32 cellular contexts compared by ENCODE assay signal in genomic region chr1:231723146-231723545, GRCh38.
"Had no signal": no experiment of that assay in that cellular context is flagged by ENCODE, and none has a peak within 500 bp of the region (broad histone marks: within the 10 kb centered on the region; RNA-seq: fewer than 3 reads in every experiment).

No MANE protein-coding gene starts in this region.

- H3K4me1 ChIP-seq: body of pancreas had no signal

- FAIRE-seq: colon, frontal cortex had no signal

- H3K9me3 ChIP-seq: adrenal gland, body of pancreas had no signal

- H3K4me1 Mint-ChIP-seq: activated CD4-positive, alpha-beta T cell treated with anti-CD3 and anti-CD28 coated beads for 36 hours; activated CD8-positive, alpha-beta memory T cell treated with anti-CD3 and anti-CD28 coated beads, Interleukin-2, amount 10 ng/mL, durations not matched to agents 7 days and 5 days; activated naive CD4-positive, alpha-beta T cell treated with anti-CD3 and anti-CD28 coated beads, Interleukin-2, amount 50 U/mL, for 24 hours had no signal

- H3K4me3 Mint-ChIP-seq: activated CD4-positive, alpha-beta memory T cell treated with anti-CD3 and anti-CD28 coated beads for 36 hours; activated CD4-positive, alpha-beta T cell treated with anti-CD3 and anti-CD28 coated beads for 36 hours; activated CD4-positive, alpha-beta T cell treated with anti-CD3 and anti-CD28 coated beads, Interleukin-2, amount 10 ng/mL, durations not matched to agents 24 days and 14 days; activated CD8-positive, alpha-beta memory T cell treated with anti-CD3 and anti-CD28 coated beads, Interleukin-2, amount 10 ng/mL, durations not matched to agents 7 days and 5 days; activated CD8-positive, alpha-beta T cell treated with anti-CD3 and anti-CD28 coated beads, Interleukin-2, amount 10 ng/mL, durations not matched to agents 7 days and 5 days; activated naive CD4-positive, alpha-beta T cell treated with anti-CD3 and anti-CD28 coated beads for 36 hours; activated naive CD4-positive, alpha-beta T cell treated with anti-CD3 and anti-CD28 coated beads, Interleukin-2, amount 50 U/mL, for 24 hours; activated naive CD8-positive, alpha-beta T cell treated with anti-CD3 and anti-CD28 coated beads for 36 hours; activated naive CD8-positive, alpha-beta T cell treated with anti-CD3 and anti-CD28 coated beads, Interleukin-2, amount 50 U/mL, for 24 hours; activated T-helper 1 cell treated with anti-CD3 and anti-CD28 coated beads, Interleukin-12 subunit alpha, Interleukin-12 subunit beta, Interleukin-2, Interleukin-4 antibody, amounts not matched to agents 30 ng/mL and 10 ng/mL and 1 ng/mL, durations not matched to agents 14 hours and 24 hours and 36 hours; endodermal cell had no signal

- DNase-seq: activated CD4-positive, alpha-beta memory T cell treated with anti-CD3 and anti-CD28 coated beads for 36 hours; activated CD4-positive, alpha-beta T cell treated with anti-CD3 and anti-CD28 coated beads for 36 hours; activated CD4-positive, alpha-beta T cell treated with anti-CD3 and anti-CD28 coated beads, Interleukin-2, amount 10 ng/mL, durations not matched to agents 24 days and 14 days; activated CD4-positive, CD25-positive, alpha-beta regulatory T cell; activated CD4-positive, CD25-positive, alpha-beta regulatory T cell treated with anti-CD3 and anti-CD28 coated beads, Interleukin-2, amount 50 U/mL, for 72 hours; activated CD8-positive, alpha-beta memory T cell treated with anti-CD3 and anti-CD28 coated beads, Interleukin-2, amount 10 ng/mL, durations not matched to agents 7 days and 5 days; activated CD8-positive, alpha-beta memory T cell treated with anti-CD3 and anti-CD28 coated beads, Interleukin-2, amount 50 U/mL, for 4 hours; activated CD8-positive, alpha-beta T cell treated with anti-CD3 and anti-CD28 coated beads, Interleukin-2, amount 10 ng/mL, durations not matched to agents 7 days and 5 days; activated effector memory CD4-positive, alpha-beta T cell treated with anti-CD3 and anti-CD28 coated beads, Interleukin-2, amount 50 U/mL, for 16 hours; activated naive CD4-positive, alpha-beta T cell treated with anti-CD3 and anti-CD28 coated beads for 36 hours; activated naive CD8-positive, alpha-beta T cell treated with anti-CD3 and anti-CD28 coated beads for 36 hours; activated naive CD8-positive, alpha-beta T cell treated with anti-CD3 and anti-CD28 coated beads, Interleukin-2, amount 50 U/mL, for 24 hours; activated T-cell treated with anti-CD3 and anti-CD28 coated beads, Interleukin-2, amount 50 U/mL, for 1 hour; activated T-cell treated with anti-CD3 and anti-CD28 coated beads, Interleukin-2, amount 50 U/mL, for 48 hours; adrenal gland; amygdala; aorta; body of pancreas; caudate nucleus; cortex of kidney; dorsolateral prefrontal cortex; effector memory CD4-positive, alpha-beta T cell; endodermal cell; foreskin fibroblast; head of caudate nucleus; T-helper 2 cell had no signal

- H3K27me3 ChIP-seq: adrenal gland, body of pancreas, dorsolateral prefrontal cortex had no signal

- H3K27ac ChIP-seq: adrenal gland, body of pancreas, dorsolateral prefrontal cortex, epithelial cell of prostate had no signal

- ATAC-seq: activated CD4-positive, alpha-beta T cell treated with anti-CD3 and anti-CD28 coated beads for 36 hours; activated CD8-positive, alpha-beta memory T cell treated with anti-CD3 and anti-CD28 coated beads, Interleukin-2, amount 10 ng/mL, durations not matched to agents 7 days and 5 days; activated CD8-positive, alpha-beta T cell treated with anti-CD3 and anti-CD28 coated beads, Interleukin-2, amount 10 ng/mL, durations not matched to agents 7 days and 5 days; activated naive CD8-positive, alpha-beta T cell treated with anti-CD3 and anti-CD28 coated beads, Interleukin-2, amount 50 U/mL, for 24 hours; body of pancreas had no signal

- H3K27ac Mint-ChIP-seq: activated CD4-positive, alpha-beta memory T cell treated with anti-CD3 and anti-CD28 coated beads for 36 hours; activated CD4-positive, alpha-beta T cell treated with anti-CD3 and anti-CD28 coated beads for 36 hours; activated CD4-positive, alpha-beta T cell treated with anti-CD3 and anti-CD28 coated beads, Interleukin-2, amount 10 ng/mL, durations not matched to agents 24 days and 14 days; activated CD8-positive, alpha-beta memory T cell treated with anti-CD3 and anti-CD28 coated beads, Interleukin-2, amount 10 ng/mL, durations not matched to agents 7 days and 5 days; activated CD8-positive, alpha-beta T cell treated with anti-CD3 and anti-CD28 coated beads, Interleukin-2, amount 10 ng/mL, durations not matched to agents 7 days and 5 days; activated naive CD4-positive, alpha-beta T cell treated with anti-CD3 and anti-CD28 coated beads for 36 hours; activated naive CD4-positive, alpha-beta T cell treated with anti-CD3 and anti-CD28 coated beads, Interleukin-2, amount 50 U/mL, for 24 hours; activated naive CD8-positive, alpha-beta T cell treated with anti-CD3 and anti-CD28 coated beads for 36 hours; activated naive CD8-positive, alpha-beta T cell treated with anti-CD3 and anti-CD28 coated beads, Interleukin-2, amount 50 U/mL, for 24 hours; activated T-helper 1 cell treated with anti-CD3 and anti-CD28 coated beads, Interleukin-12 subunit alpha, Interleukin-12 subunit beta, Interleukin-2, Interleukin-4 antibody, amounts not matched to agents 30 ng/mL and 10 ng/mL and 1 ng/mL, durations not matched to agents 14 hours and 24 hours and 36 hours; activated T-helper 2 cell treated with anti-CD3 and anti-CD28 coated beads, Interferon-gamma antibody, Interleukin-2, Interleukin-4, amounts not matched to agents 10 μg/mL and 5 μg/mL and 100 μg/mL, durations not matched to agents 14 hours and 24 hours and 36 hours; endodermal cell had no signal

- H3K27me3 Mint-ChIP-seq: activated CD4-positive, alpha-beta memory T cell treated with anti-CD3 and anti-CD28 coated beads for 36 hours; activated CD4-positive, alpha-beta T cell treated with anti-CD3 and anti-CD28 coated beads for 36 hours; activated CD4-positive, alpha-beta T cell treated with anti-CD3 and anti-CD28 coated beads, Interleukin-2, amount 10 ng/mL, durations not matched to agents 24 days and 14 days; activated CD8-positive, alpha-beta memory T cell treated with anti-CD3 and anti-CD28 coated beads, Interleukin-2, amount 10 ng/mL, durations not matched to agents 7 days and 5 days; activated naive CD4-positive, alpha-beta T cell treated with anti-CD3 and anti-CD28 coated beads, Interleukin-2, amount 50 U/mL, for 24 hours; activated naive CD8-positive, alpha-beta T cell treated with anti-CD3 and anti-CD28 coated beads for 36 hours; activated naive CD8-positive, alpha-beta T cell treated with anti-CD3 and anti-CD28 coated beads, Interleukin-2, amount 50 U/mL, for 24 hours had no signal

- H3K9me3 Mint-ChIP-seq: activated CD4-positive, alpha-beta memory T cell treated with anti-CD3 and anti-CD28 coated beads for 36 hours; activated CD4-positive, alpha-beta T cell treated with anti-CD3 and anti-CD28 coated beads, Interleukin-2, amount 10 ng/mL, durations not matched to agents 24 days and 14 days; activated naive CD4-positive, alpha-beta T cell treated with anti-CD3 and anti-CD28 coated beads for 36 hours; activated naive CD4-positive, alpha-beta T cell treated with anti-CD3 and anti-CD28 coated beads, Interleukin-2, amount 50 U/mL, for 24 hours; activated naive CD8-positive, alpha-beta T cell treated with anti-CD3 and anti-CD28 coated beads for 36 hours; activated naive CD8-positive, alpha-beta T cell treated with anti-CD3 and anti-CD28 coated beads, Interleukin-2, amount 50 U/mL, for 24 hours; activated T-helper 1 cell treated with anti-CD3 and anti-CD28 coated beads, Interleukin-12 subunit alpha, Interleukin-12 subunit beta, Interleukin-2, Interleukin-4 antibody, amounts not matched to agents 30 ng/mL and 10 ng/mL and 1 ng/mL, durations not matched to agents 14 hours and 24 hours and 36 hours; activated T-helper 2 cell treated with anti-CD3 and anti-CD28 coated beads, Interferon-gamma antibody, Interleukin-2, Interleukin-4, amounts not matched to agents 10 μg/mL and 5 μg/mL and 100 μg/mL, durations not matched to agents 14 hours and 24 hours and 36 hours; endodermal cell had no signal

- H3K4me3 ChIP-seq: adrenal gland, body of pancreas, dorsolateral prefrontal cortex had no signal

- H3K36me3 ChIP-seq: adrenal gland had no signal

- H3K36me3 Mint-ChIP-seq: activated CD8-positive, alpha-beta memory T cell treated with anti-CD3 and anti-CD28 coated beads, Interleukin-2, amount 10 ng/mL, durations not matched to agents 7 days and 5 days; activated naive CD8-positive, alpha-beta T cell treated with anti-CD3 and anti-CD28 coated beads for 36 hours had no signal
